Comparison of ENCODE assay signal across 24 cellular contexts in the genomic region with DNA sequence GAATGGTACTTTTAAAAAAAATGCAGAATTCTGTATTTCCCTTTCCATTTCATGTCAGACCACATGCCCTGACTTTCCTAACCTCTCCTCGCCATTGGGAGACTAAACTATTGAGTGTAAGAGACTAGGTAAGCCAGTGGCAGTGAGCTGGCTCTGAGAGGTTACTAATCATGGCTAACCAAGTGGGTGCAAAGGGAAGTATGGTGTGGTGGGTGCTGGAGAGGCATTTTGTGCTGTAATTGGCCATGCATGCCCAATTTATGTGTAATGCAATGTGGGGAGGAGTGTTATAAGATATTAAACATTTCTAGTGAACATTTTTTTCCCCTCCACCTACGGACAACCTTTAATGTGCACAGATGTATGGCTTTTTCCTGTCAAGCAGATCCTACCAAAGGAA.
"Had no signal": no experiment of that assay in that cellular context is flagged by ENCODE, and none has a peak within 500 bp of the region (broad histone marks: within the 10 kb centered on the region; RNA-seq: fewer than 3 reads in every experiment).

No MANE protein-coding gene starts in this region.

- H3K36me3 Mint-ChIP-seq: mesothelial cell of epicardium had no signal

- H3K4me3 ChIP-seq: colonic mucosa, esophagus squamous epithelium, gastrocnemius medialis, heart right ventricle, left lung, lower lobe of right lung, mucosa of descending colon had no signal

- H3K36me3 ChIP-seq: colonic mucosa, esophagus squamous epithelium, gastrocnemius medialis, heart right ventricle, left lung, lower lobe of right lung had no signal

- H3K4me1 ChIP-seq: colonic mucosa, gastrocnemius medialis, left lung, lower lobe of right lung had no signal

- H3K9me3 ChIP-seq: colonic mucosa, esophagus squamous epithelium, gastrocnemius medialis, heart right ventricle, left lung, lower lobe of right lung, mucosa of descending colon had no signal

- H3K27me3 ChIP-seq: colonic mucosa, esophagus squamous epithelium, gastrocnemius medialis, heart right ventricle, left lung had no signal

- ATAC-seq: effector memory CD8-positive, alpha-beta T cell; esophagus mucosa; gastrocnemius medialis; heart right ventricle; left cardiac atrium; left lung; left ventricle myocardium superior; lower lobe of right lung; mucosa of descending colon had no signal

- H3K4me3 Mint-ChIP-seq: dendritic cell treated with granulocyte-macrophage colony-stimulating factor and Interleukin-4, amounts not matched to agents 40 ng/mL and 50 ng/mL, for 4 days; effector memory CD8-positive, alpha-beta T cell; endodermal cell; mesothelial cell of epicardium had no signal

- H3K9me3 Mint-ChIP-seq: dendritic cell treated with granulocyte-macrophage colony-stimulating factor and Interleukin-4, amounts not matched to agents 40 ng/mL and 50 ng/mL, for 4 days; effector memory CD8-positive, alpha-beta T cell; endodermal cell had no signal

- DNase-seq: colonic mucosa; cortex of kidney; effector CD8-positive, alpha-beta T cell; effector memory CD8-positive, alpha-beta T cell; endodermal cell; erythroblast; esophagus squamous epithelium; foreskin fibroblast; foreskin melanocyte; gastrocnemius medialis; glutamatergic neuron; head of caudate nucleus; heart right ventricle; hippocampal formation; left cardiac atrium; left lung; left ventricle myocardium superior; lower lobe of right lung; mesenchymal stem cell; mucosa of descending colon had no signal

- H3K27ac Mint-ChIP-seq: dendritic cell treated with granulocyte-macrophage colony-stimulating factor and Interleukin-4, amounts not matched to agents 40 ng/mL and 50 ng/mL, for 4 days; effector memory CD8-positive, alpha-beta T cell; endodermal cell; mesothelial cell of epicardium had no signal

- H3K27me3 Mint-ChIP-seq: dendritic cell treated with granulocyte-macrophage colony-stimulating factor and Interleukin-4, amounts not matched to agents 40 ng/mL and 50 ng/mL, for 4 days had no signal

- H3K27ac ChIP-seq: colonic mucosa, epithelial cell of prostate, esophagus squamous epithelium, gastrocnemius medialis, heart right ventricle, left lung, lower lobe of right lung had no signal
